ENCODE assay signal across 16 cellular contexts in the genomic region with DNA sequence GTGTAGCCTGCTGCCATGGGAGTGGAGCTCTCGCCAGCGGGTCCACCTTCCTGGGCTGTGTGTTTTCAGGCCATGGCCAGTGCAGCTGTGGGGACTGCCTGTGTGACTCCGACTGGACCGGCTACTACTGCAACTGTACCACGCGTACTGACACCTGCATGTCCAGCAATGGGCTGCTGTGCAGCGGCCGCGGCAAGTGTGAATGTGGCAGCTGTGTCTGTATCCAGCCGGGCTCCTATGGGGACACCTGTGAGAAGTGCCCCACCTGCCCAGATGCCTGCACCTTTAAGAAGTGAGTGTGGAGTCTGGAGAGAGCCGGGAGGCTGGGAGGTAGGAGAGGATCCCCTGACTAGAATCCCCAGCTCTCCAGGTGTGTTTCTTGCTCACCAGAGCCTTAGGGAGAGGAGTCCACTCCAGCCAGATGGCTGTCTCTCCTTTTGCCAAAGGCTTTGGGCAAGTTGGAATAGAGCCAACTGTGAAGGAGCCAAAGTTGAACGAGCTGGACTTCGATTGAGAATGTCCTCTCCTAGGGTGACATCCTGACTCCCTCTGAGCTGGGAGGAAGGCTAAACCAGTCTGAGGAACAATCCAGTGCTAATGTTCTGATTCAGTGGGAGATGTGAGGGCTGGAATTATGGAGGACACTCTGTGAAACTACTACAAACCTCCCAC. TPM values are rescaled to one million over a fixed set of nuclear protein-coding genes. Genes with fewer than 3 reads are reported as not detected.
DNase-seq lines count a peak whose midpoint lies in the region; ATAC-seq and TF ChIP-seq lines count a peak whose summit lies in the region.
"Had no signal": no experiment of that assay in that cellular context is flagged by ENCODE, and none has a peak within 500 bp of the region (broad histone marks: within the 10 kb centered on the region; RNA-seq: fewer than 3 reads in every experiment).

No MANE protein-coding gene starts in this region.

- H4K20me1 ChIP-seq in IMR-90 (ENCODE audit: insufficient read depth, low read length) = no peaks in the 10 kb centered on the region

- no peak overlapping the region for H2AK9ac ChIP-seq in IMR-90 (replicated peaks; ENCODE audit: low read depth, low read length, poor library complexity)

- H3K4me1 ChIP-seq in IMR-90 (ENCODE audit: control insufficient read depth, insufficient read depth, low read length) = peaks cover 6% of the 10 kb centered on the region
- H3K4me1 ChIP-seq in thyroid gland = peaks cover 13 to 34% of the 10 kb centered on the region in 2 donors

- CTCF ChIA-PET in IMR-90 (lab: Yijun Ruan, JAX) = no interaction called here

- H2BK20ac ChIP-seq in IMR-90 (ENCODE audit: low read depth, low read length) = no peak overlapping the region

- 89% methylated on average over 9 of the region's 13 CpGs; no CpG with 5 or more reads in 1 of the 2 experiments for WGBS in IMR-90 (ENCODE audit: extremely low coverage in 2 of 2, insufficient read length in 1 of 2), 2 experiments
- WGBS in thyroid gland, 2 donors = 71 to 85% methylated on average over 7 to 13 of the region's 13 CpGs

- dilution Hi-C loops in IMR-90 (cut with HindIII; ENCODE audit: low sequenced_read_pairs, unreplicated experiment) = no loop called here

- in situ Hi-C loops in IMR-90 (cut with MboI; ENCODE audit: low sequenced_read_pairs) = no loop called here

- no peaks in the 10 kb centered on the region for H3K27me3 Mint-ChIP-seq in activated T-cell treated with anti-CD3 and anti-CD28 coated beads, Interleukin-2, amount 50 U/mL, for 4 hours (ENCODE audit: low read depth)
- H3K27me3 Mint-ChIP-seq: B cell; CD4-positive, alpha-beta T cell had no signal

- H3K36me3 Mint-ChIP-seq in activated T-cell treated with anti-CD3 and anti-CD28 coated beads, Interleukin-2, amount 50 U/mL, for 4 hours (ENCODE audit: insufficient read depth) = peaks cover 2% of the 10 kb centered on the region

- H3K9me3 Mint-ChIP-seq in activated T-cell treated with anti-CD3 and anti-CD28 coated beads, Interleukin-2, amount 50 U/mL, for 4 hours = peaks cover 6% of the 10 kb centered on the region
- H3K9me3 Mint-ChIP-seq: H9 had no signal

- H3K4me3 ChIP-seq in IMR-90 (ENCODE audit: insufficient read depth, low read depth, low read length) (no peak overlapping the region), thyroid gland (replicated peaks in 1 of 3) (no peak overlapping the region)

- no peak for TF ChIP-seq RAD21 in IMR-90 (IDR thresholded peaks at IDR 0.05; ENCODE audit: low read length)

- H3K4me3 Mint-ChIP-seq in activated T-cell treated with anti-CD3 and anti-CD28 coated beads, Interleukin-2, amount 50 U/mL, for 4 hours = no peak overlapping the region
- H3K4me3 Mint-ChIP-seq: B cell; CD4-positive, alpha-beta T cell; H9 had no signal

- peak overlapping the region; percentile 9; the same call in 1 of the 2 replicates for H2AK5ac ChIP-seq in IMR-90 (ENCODE audit: low read depth, low read length)

- no peak overlapping the region for H3K4ac ChIP-seq in IMR-90 (ENCODE audit: low read depth, low read length)

- H3K14ac ChIP-seq in IMR-90 (replicated peaks; ENCODE audit: low read depth, low read length) = no peak overlapping the region

- no peak overlapping the region for H4K91ac ChIP-seq in IMR-90 (ENCODE audit: insufficient read depth, low read depth, low read length)

- H3K9ac ChIP-seq in IMR-90 (ENCODE audit: low read depth, low read length) = no peak overlapping the region

- H3K23ac ChIP-seq in IMR-90 (ENCODE audit: low read depth, low read length) = no peak overlapping the region

- TF ChIP-seq POLR2A in IMR-90 (IDR thresholded peaks at IDR 0.05; ENCODE audit: low read depth, low read length) (no peak), thyroid gland (IDR thresholded peaks at IDR 0.05) (no peak)

- H3K36me3 ChIP-seq in IMR-90 (ENCODE audit: control insufficient read depth, insufficient read depth, low read length) (peaks cover 51% of the 10 kb centered on the region), thyroid gland (peaks cover 34 to 44% of the 10 kb centered on the region in 2 donors)

- no peak overlapping the region for H2BK120ac ChIP-seq in IMR-90 (ENCODE audit: low read depth, low read length)

- H3K4me1 Mint-ChIP-seq in activated T-cell treated with anti-CD3 and anti-CD28 coated beads, Interleukin-2, amount 50 U/mL, for 4 hours (ENCODE audit: low read depth) = peaks cover 2% of the 10 kb centered on the region

- H3K18ac ChIP-seq in IMR-90 (ENCODE audit: low read depth, low read length) = no peak overlapping the region

- ATAC-seq in IMR-90 (ENCODE audit: low read depth) = no peak
- no peak for ATAC-seq in GM19397 (IDR thresholded peaks at IDR 0.05; ENCODE audit: unreplicated experiment)
- ATAC-seq in activated T-cell treated with anti-CD3 and anti-CD28 coated beads, Interleukin-2, amount 50 U/mL, for 4 hours = no peak

- H4K8ac ChIP-seq in IMR-90 (ENCODE audit: low read depth in 2 of 2, low read length in 2 of 2) = no peak overlapping the region

- no peak overlapping the region for H2BK5ac ChIP-seq in IMR-90 (ENCODE audit: low read depth, low read length, poor library complexity, severe bottlenecking)

- no peak overlapping the region for H2BK15ac ChIP-seq in IMR-90 (ENCODE audit: low read depth, low read length)

- H3K9me1 ChIP-seq in IMR-90 (ENCODE audit: insufficient read depth, low read length) = peaks cover 27% of the 10 kb centered on the region

- H3K56ac ChIP-seq in IMR-90 (ENCODE audit: extremely low read depth, insufficient read depth, low read length) = no peak overlapping the region

- H3K27ac ChIP-seq in IMR-90 (ENCODE audit: insufficient read depth, low read length) (no peak overlapping the region), thyroid gland (peak overlapping the region; percentile 20 to 83 (median 60))

- H3K4me2 ChIP-seq in IMR-90 (ENCODE audit: low read depth, low read length) = no peak overlapping the region

- DNase-seq in IMR-90 (no peak), NCI-H69 (lab: John Stamatoyannopoulos, UW) (peak; percentile 46), islet precursor cell (peak; percentile 53), thyroid gland (no peak), NCI-H446 (lab: John Stamatoyannopoulos, UW) (no peak)
- DNase-seq in activated T-cell treated with anti-CD3 and anti-CD28 coated beads, Interleukin-2, amount 50 U/mL, for 4 hours = no peak
- DNase-seq: C1 segment of cervical spinal cord; CD4-positive, alpha-beta T cell; DMS153; DMS79 treated with DMSO at 0.1 percent for 48 hours; EL; GOT3; H9 had no signal

- intact Hi-C loops in IMR-90 (cut with micrococcal nuclease) (no loop called here), thyroid gland (cut with DNase I) (no loop called here)

- TF ChIP-seq CTCF in IMR-90 (conservative IDR thresholded peaks at IDR 0.05; ENCODE audit: low read depth, low read length) (no peak), thyroid gland (IDR thresholded peaks at IDR 0.05) (no peak)

- H3K27me3 ChIP-seq in IMR-90 (ENCODE audit: control insufficient read depth, insufficient read depth, low read length) (no peaks in the 10 kb centered on the region), thyroid gland (no peaks in the 10 kb centered on the region)

- H4K5ac ChIP-seq in IMR-90 (ENCODE audit: low read depth, low read length) = no peak overlapping the region

- H3K9me3 ChIP-seq in IMR-90 (ENCODE audit: control insufficient read depth, insufficient read depth, low read length) (peaks cover 2% of the 10 kb centered on the region; the same call in 1 of the 2 replicates), thyroid gland (no peaks in the 10 kb centered on the region)

- POLR2A ChIA-PET in IMR-90 (lab: Charles Lee; ENCODE audit: unreplicated experiment) = interaction anchor here (0.6 kb wide), 1 partner anchor 366 kb away, joined by 3 read pairs; no protein-coding TSS in a partner anchor

- H2AFZ ChIP-seq in IMR-90 (replicated peaks; ENCODE audit: low read length, poor library complexity) = peak overlapping the region; percentile 14

- H3K79me1 ChIP-seq in IMR-90 (ENCODE audit: low read depth in 1 of 2, low read length in 2 of 2) = peaks cover 4 to 10% of the 10 kb centered on the region in 2 experiments; a peak in 3 of 4 replicates

- no TSS peak for BruUV-seq in IMR-90 (replicated peaks; lab: Mats Ljungman, UMichigan)

TF ChIP-seq in IMR-90, 13 proteins besides CTCF, POLR2A, EP300 and RAD21 (continues in another document):
- TF ChIP-seq, protein P1, sequence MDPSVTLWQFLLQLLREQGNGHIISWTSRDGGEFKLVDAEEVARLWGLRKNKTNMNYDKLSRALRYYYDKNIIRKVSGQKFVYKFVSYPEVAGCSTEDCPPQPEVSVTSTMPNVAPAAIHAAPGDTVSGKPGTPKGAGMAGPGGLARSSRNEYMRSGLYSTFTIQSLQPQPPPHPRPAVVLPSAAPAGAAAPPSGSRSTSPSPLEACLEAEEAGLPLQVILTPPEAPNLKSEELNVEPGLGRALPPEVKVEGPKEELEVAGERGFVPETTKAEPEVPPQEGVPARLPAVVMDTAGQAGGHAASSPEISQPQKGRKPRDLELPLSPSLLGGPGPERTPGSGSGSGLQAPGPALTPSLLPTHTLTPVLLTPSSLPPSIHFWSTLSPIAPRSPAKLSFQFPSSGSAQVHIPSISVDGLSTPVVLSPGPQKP (IDR thresholded peaks at IDR 0.05; ENCODE audit: borderline replicate concordance, low read depth, low read length) = no peak
- TF ChIP-seq NFE2L2 (IDR thresholded peaks at IDR 0.05; ENCODE audit: low read depth, low read length) = no peak
- TF ChIP-seq FOS (IDR thresholded peaks at IDR 0.05; ENCODE audit: low read depth, low read length) = no peak
- no peak for TF ChIP-seq SMC3 (IDR thresholded peaks at IDR 0.05; ENCODE audit: low read depth, low read length)
- no peak for TF ChIP-seq BHLHE40 (IDR thresholded peaks at IDR 0.05; ENCODE audit: low read depth, low read length)
- TF ChIP-seq MAFK (IDR thresholded peaks at IDR 0.05; ENCODE audit: low read depth, low read length) = no peak
- no peak for TF ChIP-seq MAZ (IDR thresholded peaks at IDR 0.05; ENCODE audit: borderline replicate concordance, low read depth, low read length)
- TF ChIP-seq MXI1 (IDR thresholded peaks at IDR 0.05; ENCODE audit: borderline replicate concordance, low read depth, low read length) = no peak
- no peak for TF ChIP-seq CEBPB (IDR thresholded peaks at IDR 0.05; ENCODE audit: low read depth, low read length)

RNA-seq across cellular contexts. Expression of a gene that starts 24.4 kb away (rescaled TPM):
- total RNA-seq in IMR-90 (2012; rRNA removed) (1.1 and 1.4 TPM in 2 replicates), thyroid gland (10 to 100 TPM; 26.5 to 94.1 (median 48.1) TPM)
- polyA plus RNA-seq in IMR-90 (2012; rRNA removed) = 0.22 and 0.77 TPM in 2 replicates
- polyA plus RNA-seq in IMR-90 (2012; cell fraction: cytosol; rRNA removed) = 0.08 and 0.10 TPM in 2 replicates
- polyA plus RNA-seq in IMR-90 (2012; cell fraction: nucleus; rRNA removed; ENCODE audit: low replicate concordance) = 0.34 and 1.7 TPM in 2 replicates
- total RNA-seq in activated T-cell treated with anti-CD3 and anti-CD28 coated beads, Interleukin-2, amount 50 U/mL, for 4 hours = 1 to 10 TPM; 1.1 to 2.4 (median 1.3) TPM
- total RNA-seq: HT1080 had no signal

RNA-seq across cellular contexts. Expression of a gene that starts 45.7 kb away (rescaled TPM):
- 14.4 and 17.6 TPM in 2 replicates for total RNA-seq in IMR-90 (2012; rRNA removed)
- 9.0 and 9.8 TPM in 2 replicates for polyA plus RNA-seq in IMR-90 (2012; rRNA removed)
- 5.7 and 6.6 TPM in 2 replicates for polyA plus RNA-seq in IMR-90 (2012; cell fraction: cytosol; rRNA removed)
- 2.9 and 7.5 TPM in 2 replicates for polyA plus RNA-seq in IMR-90 (2012; cell fraction: nucleus; rRNA removed; ENCODE audit: low replicate concordance)
- total RNA-seq in thyroid gland = 100 to 1,000 TPM; 102 to 260 (median 149) TPM
- total RNA-seq in activated T-cell treated with anti-CD3 and anti-CD28 coated beads, Interleukin-2, amount 50 U/mL, for 4 hours = under 1 TPM; 0.08 to 0.20 (median 0.11) TPM
- total RNA-seq: H9 had no signal

Comparison
In these comparisons a context has a peak if more than half of its experiments do, and no peak if none do; other contexts are left out.
1. DNase-seq: peak in NCI-H69 (single experiment) and islet precursor cell (single experiment); none in IMR-90 (single experiment), thyroid gland (0 of 2), activated T-cell treated with anti-CD3 and anti-CD28 coated beads, Interleukin-2, amount 50 U/mL, for 4 hours (single experiment) and NCI-H446 (0 of 2).
2. RNA of a gene that starts 24.4 kb away (total RNA-seq): 26.5 to 94.1 TPM in thyroid gland; 1.1 to 1.4 TPM in IMR-90 and 1.1 to 2.4 TPM in activated T-cell treated with anti-CD3 and anti-CD28 coated beads, Interleukin-2, amount 50 U/mL, for 4 hours; every median in the first group is over 4 times any median in the second.
3. RNA of a gene that starts 45.7 kb away (total RNA-seq): 102 to 260 TPM in thyroid gland and 14.4 to 17.6 TPM in IMR-90; 0.08 to 0.20 TPM in activated T-cell treated with anti-CD3 and anti-CD28 coated beads, Interleukin-2, amount 50 U/mL, for 4 hours; every median in the first group is over 10 times any median in the second.